In genomic region chr5:785181-785705, GRCh38 we compare ENCODE assay signal across 2 cellular contexts.
TF ChIP-seq lines count a peak whose summit lies in the region.

No MANE protein-coding gene starts in this region.

TF ChIP-seq in A549, 52 proteins besides CTCF, POLR2A, EP300 and RAD21 (continued from another document):
- 0 out of 2 replicates have a peak, but pooled peaks have one; percentile 10 for TF ChIP-seq E2F6 (IDR thresholded peaks at IDR 0.05; ENCODE audit: borderline replicate concordance, low read depth)

TF ChIP-seq in HepG2, 621 proteins besides CTCF, POLR2A, EP300 and RAD21 (continued from another document):
- TF ChIP-seq, protein P1, sequence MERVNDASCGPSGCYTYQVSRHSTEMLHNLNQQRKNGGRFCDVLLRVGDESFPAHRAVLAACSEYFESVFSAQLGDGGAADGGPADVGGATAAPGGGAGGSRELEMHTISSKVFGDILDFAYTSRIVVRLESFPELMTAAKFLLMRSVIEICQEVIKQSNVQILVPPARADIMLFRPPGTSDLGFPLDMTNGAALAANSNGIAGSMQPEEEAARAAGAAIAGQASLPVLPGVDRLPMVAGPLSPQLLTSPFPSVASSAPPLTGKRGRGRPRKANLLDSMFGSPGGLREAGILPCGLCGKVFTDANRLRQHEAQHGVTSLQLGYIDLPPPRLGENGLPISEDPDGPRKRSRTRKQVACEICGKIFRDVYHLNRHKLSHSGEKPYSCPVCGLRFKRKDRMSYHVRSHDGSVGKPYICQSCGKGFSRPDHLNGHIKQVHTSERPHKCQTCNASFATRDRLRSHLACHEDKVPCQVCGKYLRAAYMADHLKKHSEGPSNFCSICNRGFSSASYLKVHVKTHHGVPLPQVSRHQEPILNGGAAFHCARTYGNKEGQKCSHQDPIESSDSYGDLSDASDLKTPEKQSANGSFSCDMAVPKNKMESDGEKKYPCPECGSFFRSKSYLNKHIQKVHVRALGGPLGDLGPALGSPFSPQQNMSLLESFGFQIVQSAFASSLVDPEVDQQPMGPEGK (CRISPR knock-in tag; IDR thresholded peaks at IDR 0.05): peak; percentile 67; the same call in 1 of the 2 replicates
- TF ChIP-seq ZNF768 (CRISPR knock-in tag; IDR thresholded peaks at IDR 0.05) (0 out of 2 replicates have a peak, but pooled peaks have one; percentile 19), ZNF281 (CRISPR knock-in tag; IDR thresholded peaks at IDR 0.05; ENCODE audit: borderline replicate concordance) (peak; percentile 61; the same call in 1 of the 2 replicates), ZNF800 (CRISPR knock-in tag; IDR thresholded peaks at IDR 0.05) (0 out of 2 replicates have a peak, but pooled peaks have one; percentile 27), GABPB1 (CRISPR knock-in tag; IDR thresholded peaks at IDR 0.05) (peak; percentile 60; the same call in 1 of the 2 replicates), ZFY (CRISPR knock-in tag; IDR thresholded peaks at IDR 0.05) (peak; percentile 2; the same call in 1 of the 2 replicates), ZNF687 (CRISPR knock-in tag; IDR thresholded peaks at IDR 0.05) (peak; percentile 45; the same call in 1 of the 2 replicates), RBFOX2 (IDR thresholded peaks at IDR 0.05; ENCODE audit: low read depth, low read length) (0 out of 2 replicates have a peak, but pooled peaks have one; percentile 7)
- TF ChIP-seq, protein P2, sequence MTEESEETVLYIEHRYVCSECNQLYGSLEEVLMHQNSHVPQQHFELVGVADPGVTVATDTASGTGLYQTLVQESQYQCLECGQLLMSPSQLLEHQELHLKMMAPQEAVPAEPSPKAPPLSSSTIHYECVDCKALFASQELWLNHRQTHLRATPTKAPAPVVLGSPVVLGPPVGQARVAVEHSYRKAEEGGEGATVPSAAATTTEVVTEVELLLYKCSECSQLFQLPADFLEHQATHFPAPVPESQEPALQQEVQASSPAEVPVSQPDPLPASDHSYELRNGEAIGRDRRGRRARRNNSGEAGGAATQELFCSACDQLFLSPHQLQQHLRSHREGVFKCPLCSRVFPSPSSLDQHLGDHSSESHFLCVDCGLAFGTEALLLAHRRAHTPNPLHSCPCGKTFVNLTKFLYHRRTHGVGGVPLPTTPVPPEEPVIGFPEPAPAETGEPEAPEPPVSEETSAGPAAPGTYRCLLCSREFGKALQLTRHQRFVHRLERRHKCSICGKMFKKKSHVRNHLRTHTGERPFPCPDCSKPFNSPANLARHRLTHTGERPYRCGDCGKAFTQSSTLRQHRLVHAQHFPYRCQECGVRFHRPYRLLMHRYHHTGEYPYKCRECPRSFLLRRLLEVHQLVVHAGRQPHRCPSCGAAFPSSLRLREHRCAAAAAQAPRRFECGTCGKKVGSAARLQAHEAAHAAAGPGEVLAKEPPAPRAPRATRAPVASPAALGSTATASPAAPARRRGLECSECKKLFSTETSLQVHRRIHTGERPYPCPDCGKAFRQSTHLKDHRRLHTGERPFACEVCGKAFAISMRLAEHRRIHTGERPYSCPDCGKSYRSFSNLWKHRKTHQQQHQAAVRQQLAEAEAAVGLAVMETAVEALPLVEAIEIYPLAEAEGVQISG (CRISPR knock-in tag; IDR thresholded peaks at IDR 0.05): peak; percentile 15; the same call in 1 of the 2 replicates
